8 cellular contexts compared by ENCODE assay signal in the genomic region with DNA sequence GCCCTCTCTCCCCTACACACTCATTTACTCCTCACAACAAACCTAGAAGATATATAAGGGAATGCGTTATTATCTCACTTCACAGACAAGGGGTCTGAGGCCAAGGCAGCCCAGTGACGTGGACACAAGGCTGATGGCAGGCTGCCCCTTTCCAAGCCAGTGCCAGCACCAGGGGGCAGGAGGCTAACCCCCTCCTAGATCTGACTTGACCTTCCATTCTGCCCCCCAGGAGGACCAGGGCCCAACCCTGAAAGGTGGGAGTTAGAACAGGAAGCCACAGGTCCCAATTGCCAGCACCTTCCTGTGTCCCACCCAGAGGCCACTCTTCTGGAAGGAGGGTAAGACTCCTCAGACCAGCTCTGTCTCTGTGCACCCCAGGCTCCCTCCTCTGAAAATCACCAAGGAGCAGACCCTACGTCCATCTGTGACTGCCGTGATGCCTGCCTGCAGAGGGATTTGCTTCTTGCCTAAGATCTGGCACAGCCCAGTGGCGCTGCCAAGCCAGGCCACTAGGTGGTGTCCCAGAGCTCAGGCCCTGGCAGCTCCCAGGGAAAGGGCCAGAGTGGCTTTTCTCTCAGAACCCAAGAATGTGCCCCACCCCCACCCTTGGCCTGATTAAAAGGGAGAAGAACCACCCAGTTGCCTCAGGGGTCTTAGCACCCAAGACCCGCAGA. TPM values are rescaled to one million over a fixed set of nuclear protein-coding genes. Genes with fewer than 3 reads are reported as not detected.
DNase-seq lines count a peak whose midpoint lies in the region; ATAC-seq and TF ChIP-seq lines count a peak whose summit lies in the region.

No MANE protein-coding gene starts in this region.

- peak overlapping the region; percentile 87 for H3K27ac ChIP-seq in GM23338 (ENCODE audit: low read depth)

- no peaks in the 10 kb centered on the region for H3K36me3 Mint-ChIP-seq in GM23338 (ENCODE audit: low read depth)
- H3K36me3 Mint-ChIP-seq in chondrocyte (ENCODE audit: low read depth) = no peaks in the 10 kb centered on the region

- H3K79me2 ChIP-seq in GM23338 (replicated peaks; ENCODE audit: insufficient read depth) = no peaks in the 10 kb centered on the region

- H3K4me3 Mint-ChIP-seq in GM23338 = peak overlapping the region; percentile 39; the same call in 1 of the 3 replicates
- H3K4me3 Mint-ChIP-seq in chondrocyte (ENCODE audit: unreplicated experiment) = peak overlapping the region; percentile 42

- H3K27me3 ChIP-seq in GM23338 (ENCODE audit: insufficient read depth) = no peaks in the 10 kb centered on the region

- ATAC-seq in GM23338 (peak; percentile 89), GM18870 (IDR thresholded peaks at IDR 0.05; ENCODE audit: unreplicated experiment) (no peak)

- no peak overlapping the region for H3K4me3 ChIP-seq in GM23338

- H3K27ac Mint-ChIP-seq in GM23338 (peak overlapping the region; percentile 92), chondrocyte (ENCODE audit: unreplicated experiment) (peak overlapping the region; percentile 98)

- no peaks in the 10 kb centered on the region for H3K36me3 ChIP-seq in GM23338 (ENCODE audit: insufficient read depth)

- no peaks in the 10 kb centered on the region for H4K20me1 ChIP-seq in GM23338 (replicated peaks; ENCODE audit: insufficient read depth)

- H3K27me3 Mint-ChIP-seq in GM23338 (ENCODE audit: insufficient read depth, low read depth, poor library complexity) = peaks cover 7% of the 10 kb centered on the region
- no peaks in the 10 kb centered on the region for H3K27me3 Mint-ChIP-seq in chondrocyte (ENCODE audit: low read depth)

- peak overlapping the region; percentile 60 for H3K4me2 ChIP-seq in GM23338

- H3K9me2 ChIP-seq in GM23338 (ENCODE audit: insufficient read depth) = 0 out of 2 replicates have a peak, but pooled peaks cover 3% of the 10 kb centered on the region

- no peaks in the 10 kb centered on the region for H3F3A ChIP-seq in GM23338 (replicated peaks; ENCODE audit: low read depth)

- DNase-seq in Ammon's horn (ENCODE audit: low spot score) (peak; percentile 86), GM23338 (ENCODE audit: low spot score) (peak; percentile 96), NCI-H345 (lab: John Stamatoyannopoulos, UW) (peak; percentile 71), chondrocyte (ENCODE audit: low spot score) (no peak), left kidney (ENCODE audit: low read depth, low spot score) (peak; percentile 95)
- peak; percentile 88 for DNase-seq in activated CD4-positive, alpha-beta T cell treated with anti-CD3 and anti-CD28 coated beads for 48 hours
- peak; percentile 47 to 75 for DNase-seq in stimulated activated CD4-positive, alpha-beta T cell treated with anti-CD3 and anti-CD28 coated beads, Interleukin-1b, Interleukin-23, amount 100 ng/mL, for 1 hour (ENCODE audit: low read depth in 2 of 2)

- H3K4me1 Mint-ChIP-seq in GM23338 = peaks cover 12% of the 10 kb centered on the region
- H3K4me1 Mint-ChIP-seq in chondrocyte (ENCODE audit: low read depth) = peaks cover 56% of the 10 kb centered on the region

- peaks cover 13% of the 10 kb centered on the region for H3K4me1 ChIP-seq in GM23338 (ENCODE audit: insufficient read depth)

- TF ChIP-seq CTCF in GM23338 (conservative IDR thresholded peaks at IDR 0.05; ENCODE audit: low read depth in 2 of 2) (peak; percentile 94 to 97), chondrocyte (IDR thresholded peaks at IDR 0.05) (peak; percentile 96)

- H2AFZ ChIP-seq in GM23338 = peak overlapping the region; percentile 83

- H3K9me3 Mint-ChIP-seq in GM23338 (no peaks in the 10 kb centered on the region), chondrocyte (ENCODE audit: low read depth) (no peaks in the 10 kb centered on the region)

TF ChIP-seq in GM23338, 12 proteins besides CTCF, POLR2A, EP300 and RAD21:
- TF ChIP-seq JUNB (IDR thresholded peaks at IDR 0.05; ENCODE audit: unreplicated experiment) (no peak), CREB1 (CRISPR knock-in tag; IDR thresholded peaks at IDR 0.05; ENCODE audit: low read depth) (0 out of 2 replicates have a peak, but pooled peaks have one; percentile 32)

RNA-seq across cellular contexts. Expression of gene MRPS23, which starts 42.4 kb away (rescaled TPM):
- total RNA-seq in GM23338 (2014; rRNA removed; shearing (Covaris generic)) = 38.0 and 53.2 TPM in 2 replicates
- polyA plus RNA-seq in GM23338 (2016; fragmentation: Nextera tagmentation; extraction: Ambion mirVana) = 65.5 and 74.5 TPM in 2 replicates
- total RNA-seq in chondrocyte = 30.3 to 33.3 TPM (median 33.1 TPM) in 3 replicates
